19 cellular contexts compared by ENCODE assay signal in genomic region chr19:32343550-32344262, GRCh38. TPM values are rescaled to one million over a fixed set of nuclear protein-coding genes. Genes with fewer than 3 reads are reported as not detected.
DNase-seq lines count a peak whose midpoint lies in the region; ATAC-seq and TF ChIP-seq lines count a peak whose summit lies in the region.
"Had no signal": no experiment of that assay in that cellular context is flagged by ENCODE, and none has a peak within 500 bp of the region (broad histone marks: within the 10 kb centered on the region; RNA-seq: fewer than 3 reads in every experiment).

No MANE protein-coding gene starts in this region.

- no peaks in the 10 kb centered on the region for H3K9me3 Mint-ChIP-seq in HFFc6

- H3K27ac ChIP-seq in 22Rv1 = peak overlapping the region; percentile 69
- peak overlapping the region; percentile 53 for H3K27ac ChIP-seq in SK-N-MC
- H3K27ac ChIP-seq in upper lobe of left lung = no peak overlapping the region
- H3K27ac ChIP-seq in lower lobe of right lung = no peak overlapping the region

- peaks cover 15 to 29% (median 19%) of the 10 kb centered on the region in 4 donors for H3K4me1 ChIP-seq in upper lobe of left lung
- H3K4me1 ChIP-seq in lower lobe of right lung = peaks cover 16% of the 10 kb centered on the region

- no peak overlapping the region for H3K9ac ChIP-seq in SK-N-MC (ENCODE audit: insufficient read length)

- WGBS in upper lobe of left lung, 2 donors = 67 to 82% methylated on average over 11 of the region's 11 CpGs

- intact Hi-C loops in lower lobe of right lung (cut with DNase I) = no loop called here

- H3K27me3 Mint-ChIP-seq in HFFc6 (ENCODE audit: insufficient read depth) = peaks cover 8% of the 10 kb centered on the region

- H3K36me3 Mint-ChIP-seq in HFFc6 (ENCODE audit: low read depth) = peaks cover 6% of the 10 kb centered on the region

- peak overlapping the region; percentile 32; the same call in 1 of the 2 replicates for H3K4me3 Mint-ChIP-seq in HFFc6

- no peak for TF ChIP-seq CTCF in 22Rv1 (IDR thresholded peaks at IDR 0.05)
- TF ChIP-seq CTCF in HFFc6 (IDR thresholded peaks at IDR 0.05) = no peak
- no peak for TF ChIP-seq CTCF in upper lobe of left lung (IDR thresholded peaks at IDR 0.05)
- TF ChIP-seq CTCF in lower lobe of right lung (IDR thresholded peaks at IDR 0.05) = no peak

- H3K36me3 ChIP-seq in SK-N-MC (ENCODE audit: insufficient read depth, low read length) (peaks cover 16% of the 10 kb centered on the region), upper lobe of left lung (peaks cover 0 to 9% (median 0%) of the 10 kb centered on the region in 4 donors), lower lobe of right lung (peaks cover 4% of the 10 kb centered on the region)

- H3K9me3 ChIP-seq in SK-N-MC (ENCODE audit: low read depth, low read length) = no peaks in the 10 kb centered on the region
- no peaks in the 10 kb centered on the region for H3K9me3 ChIP-seq in upper lobe of left lung
- H3K9me3 ChIP-seq in lower lobe of right lung = no peaks in the 10 kb centered on the region

- no peak overlapping the region for H3K27ac Mint-ChIP-seq in HFFc6
- H3K27ac Mint-ChIP-seq: endodermal cell had no signal

- DNase-seq in HFFc6 = no peak
- DNase-seq in SK-N-MC (ENCODE audit: low read depth, low spot score) = no peak
- peak; percentile 73 for DNase-seq in islet precursor cell
- DNase-seq in upper lobe of left lung = no peak
- DNase-seq in lower lobe of right lung = no peak
- no peak for DNase-seq in SHP77 treated with DMSO at 0.1 percent for 48 hours (lab: John Stamatoyannopoulos, UW)
- DNase-seq: activated CD4-positive, CD25-positive, alpha-beta regulatory T cell treated with anti-CD3 and anti-CD28 coated beads, Interleukin-2, amount 50 U/mL, for 72 hours; anterior cingulate cortex; endodermal cell; hypothalamus; KG1; midbrain; NK-92 treated with Interleukin-12 subunit alpha and Interleukin-12 subunit beta, amount 100 ng/mL, for 24 hours; Right ventricle myocardium superior; stimulated activated CD4-positive, alpha-beta T cell treated with anti-CD3 and anti-CD28 coated beads, Interleukin-2, amount 100 ng/mL, for 24 hours had no signal

- no peak for ATAC-seq in upper lobe of left lung (ENCODE audit: low FRiP score in 2 of 2)
- ATAC-seq in lower lobe of right lung = no peak
- ATAC-seq in GM18868 (IDR thresholded peaks at IDR 0.05; ENCODE audit: unreplicated experiment) = no peak
- ATAC-seq: GM12878, sciatic nerve had no signal

- no peak for TF ChIP-seq EP300 in upper lobe of left lung (IDR thresholded peaks at IDR 0.05)

- TF ChIP-seq POLR2A in upper lobe of left lung (IDR thresholded peaks at IDR 0.05) = no peak

- H3K4me1 Mint-ChIP-seq in HFFc6 (ENCODE audit: low read depth) = peaks cover 26% of the 10 kb centered on the region

- H3K4me3 ChIP-seq in SK-N-MC (no peak overlapping the region), upper lobe of left lung (no peak overlapping the region), lower lobe of right lung (no peak overlapping the region)
- H3K4me3 ChIP-seq: GM12878 had no signal

- H3K27me3 ChIP-seq in upper lobe of left lung = no peaks in the 10 kb centered on the region
- H3K27me3 ChIP-seq in lower lobe of right lung (ENCODE audit: low read depth) = peaks cover 4% of the 10 kb centered on the region

RNA-seq across cellular contexts. Expression of gene ZNF507, which starts 1.7 kb away (rescaled TPM):
- total RNA-seq in HFFc6 (2021; fragmentation: NEBNext Ultra II Directional; extraction: Animal tissue kit (Norgen Biotek cat#: 25700)) = 10 to 100 TPM; 13.0 to 18.3 (median 16.0) TPM
- total RNA-seq in upper lobe of left lung (10 to 100 TPM; 13.0 to 27.2 (median 17.5) TPM), lower lobe of right lung (19.3 TPM)

Comparison
In these comparisons a context has a peak if more than half of its experiments do, and no peak if none do; other contexts are left out.
1. H3K27ac ChIP-seq: peak in 22Rv1 (single experiment) and SK-N-MC (single experiment); none in upper lobe of left lung (0 of 4) and lower lobe of right lung (single experiment).